13 cellular contexts compared by ENCODE assay signal in the genomic region with DNA sequence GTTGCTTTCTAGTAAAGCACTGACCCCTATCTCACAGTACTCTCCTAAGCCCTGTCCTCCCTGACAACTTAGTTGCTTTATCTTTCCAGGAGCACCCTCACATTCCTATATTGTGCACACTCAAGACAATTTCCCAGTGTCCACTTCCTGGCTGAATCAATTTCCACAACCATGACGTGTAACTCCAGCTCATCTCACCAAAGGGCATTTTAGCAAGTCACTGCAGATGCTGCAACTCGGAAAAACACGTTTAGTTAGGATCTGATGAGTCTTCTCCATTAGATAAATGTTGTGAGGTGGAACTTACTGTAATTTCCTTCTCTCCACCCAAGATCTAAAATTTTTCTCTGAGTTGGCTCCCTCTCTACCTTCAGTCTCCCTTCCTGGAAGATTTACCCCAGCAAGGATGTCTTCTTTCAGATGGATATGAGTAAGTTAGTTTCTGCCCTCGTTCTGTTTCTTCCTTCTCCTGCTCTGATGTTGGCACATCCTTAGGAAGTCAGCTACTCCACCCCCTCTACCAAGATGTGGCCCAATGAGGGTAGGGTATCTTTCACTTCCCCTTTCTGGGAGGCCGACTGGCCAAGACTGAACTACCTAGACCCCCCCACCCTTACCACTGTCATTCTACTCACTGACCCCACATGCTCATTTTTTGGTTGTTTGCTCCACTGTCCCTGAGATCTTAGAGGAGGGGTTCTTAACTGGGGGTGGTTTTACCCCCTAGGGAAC. TPM values are rescaled to one million over a fixed set of nuclear protein-coding genes. Genes with fewer than 3 reads are reported as not detected.
DNase-seq lines count a peak whose midpoint lies in the region; ATAC-seq, FAIRE-seq and TF ChIP-seq lines count a peak whose summit lies in the region.
"Had no signal": no experiment of that assay in that cellular context is flagged by ENCODE, and none has a peak within 500 bp of the region (broad histone marks: within the 10 kb centered on the region; RNA-seq: fewer than 3 reads in every experiment).

No MANE protein-coding gene starts in this region.

- peak overlapping the region; percentile 32 for H3K27ac Mint-ChIP-seq in activated CD8-positive, alpha-beta T cell treated with anti-CD3 and anti-CD28 coated beads for 36 hours
- H3K27ac Mint-ChIP-seq in activated CD8-positive, alpha-beta T cell treated with anti-CD3 and anti-CD28 coated beads, Interleukin-2, amount 10 ng/mL, durations not matched to agents 7 days and 5 days = no peak overlapping the region
- H3K27ac Mint-ChIP-seq in stimulated activated memory B cell treated with anti-CD40 and anti-IgM and Interleukin-4, amounts not matched to agents 10 μg/mL and 1 μg/mL and 100 μg/mL, for 72 hours = peak overlapping the region; percentile 31

- H3K27me3 ChIP-seq in bronchial epithelial cell (ENCODE audit: control insufficient read depth, insufficient read depth, low read length) (no peaks in the 10 kb centered on the region), osteoblast (ENCODE audit: insufficient read depth, low read length) (no peaks in the 10 kb centered on the region)
- H3K27me3 ChIP-seq: stomach had no signal

- H3K36me3 ChIP-seq in bronchial epithelial cell (ENCODE audit: control insufficient read depth, insufficient read depth, low read length) = no peaks in the 10 kb centered on the region
- H3K36me3 ChIP-seq in osteoblast (ENCODE audit: insufficient read depth, low read length) = no peaks in the 10 kb centered on the region
- H3K36me3 ChIP-seq: stomach had no signal

- ATAC-seq in activated CD8-positive, alpha-beta T cell treated with anti-CD3 and anti-CD28 coated beads for 36 hours = no peak
- ATAC-seq in activated CD8-positive, alpha-beta T cell treated with anti-CD3 and anti-CD28 coated beads, Interleukin-2, amount 10 ng/mL, durations not matched to agents 7 days and 5 days = no peak
- ATAC-seq in stimulated activated memory B cell treated with anti-CD40 and anti-IgM and Interleukin-4, amounts not matched to agents 10 μg/mL and 1 μg/mL and 100 μg/mL, for 72 hours = peak; percentile 66
- no peak for ATAC-seq in HG03175 (IDR thresholded peaks at IDR 0.05; ENCODE audit: unreplicated experiment)

- H3K27ac ChIP-seq in osteoblast (ENCODE audit: low read depth, low read length) = no peak overlapping the region
- H3K27ac ChIP-seq: SK-N-MC, stomach had no signal

- POLR2A ChIA-PET in activated CD8-positive, alpha-beta T cell treated with anti-CD3 and anti-CD28 coated beads for 36 hours (lab: Charles Lee) = no interaction called here
- POLR2A ChIA-PET in activated CD8-positive, alpha-beta T cell treated with anti-CD3 and anti-CD28 coated beads, Interleukin-2, amount 10 ng/mL, durations not matched to agents 7 days and 5 days (lab: Charles Lee) = no interaction called here

- H2AFZ ChIP-seq in osteoblast (ENCODE audit: low read length) = no peak overlapping the region

- H3K4me1 ChIP-seq in osteoblast (ENCODE audit: insufficient read depth, low read length) = no peaks in the 10 kb centered on the region
- H3K4me1 ChIP-seq: stomach had no signal

- CTCF ChIA-PET in activated CD8-positive, alpha-beta T cell treated with anti-CD3 and anti-CD28 coated beads for 36 hours (lab: Charles Lee) = no interaction called here
- CTCF ChIA-PET in activated CD8-positive, alpha-beta T cell treated with anti-CD3 and anti-CD28 coated beads, Interleukin-2, amount 10 ng/mL, durations not matched to agents 7 days and 5 days (lab: Charles Lee) = no interaction called here

- H4K20me1 ChIP-seq in osteoblast (ENCODE audit: insufficient read depth, low read length) = no peaks in the 10 kb centered on the region

- no peaks in the 10 kb centered on the region for H3K36me3 Mint-ChIP-seq in activated CD8-positive, alpha-beta T cell treated with anti-CD3 and anti-CD28 coated beads for 36 hours (ENCODE audit: low read depth)
- peaks cover 7% of the 10 kb centered on the region for H3K36me3 Mint-ChIP-seq in activated CD8-positive, alpha-beta T cell treated with anti-CD3 and anti-CD28 coated beads, Interleukin-2, amount 10 ng/mL, durations not matched to agents 7 days and 5 days (ENCODE audit: low read depth)
- H3K36me3 Mint-ChIP-seq in stimulated activated memory B cell treated with anti-CD40 and anti-IgM and Interleukin-4, amounts not matched to agents 10 μg/mL and 1 μg/mL and 100 μg/mL, for 72 hours = no peaks in the 10 kb centered on the region

- H3K4me2 ChIP-seq in osteoblast (ENCODE audit: insufficient read depth, low read length) = no peak overlapping the region

- H3K27me3 Mint-ChIP-seq in activated CD8-positive, alpha-beta T cell treated with anti-CD3 and anti-CD28 coated beads for 36 hours = no peaks in the 10 kb centered on the region
- H3K27me3 Mint-ChIP-seq in activated CD8-positive, alpha-beta T cell treated with anti-CD3 and anti-CD28 coated beads, Interleukin-2, amount 10 ng/mL, durations not matched to agents 7 days and 5 days (ENCODE audit: low read depth) = no peaks in the 10 kb centered on the region
- no peaks in the 10 kb centered on the region for H3K27me3 Mint-ChIP-seq in stimulated activated memory B cell treated with anti-CD40 and anti-IgM and Interleukin-4, amounts not matched to agents 10 μg/mL and 1 μg/mL and 100 μg/mL, for 72 hours

- intact Hi-C loops in activated CD8-positive, alpha-beta T cell treated with anti-CD3 and anti-CD28 coated beads for 36 hours (cut with micrococcal nuclease) = no loop called here

- H3K9me3 Mint-ChIP-seq in activated CD8-positive, alpha-beta T cell treated with anti-CD3 and anti-CD28 coated beads for 36 hours = no peaks in the 10 kb centered on the region
- H3K9me3 Mint-ChIP-seq in activated CD8-positive, alpha-beta T cell treated with anti-CD3 and anti-CD28 coated beads, Interleukin-2, amount 10 ng/mL, durations not matched to agents 7 days and 5 days (ENCODE audit: insufficient read depth) = no peaks in the 10 kb centered on the region
- H3K9me3 Mint-ChIP-seq in stimulated activated memory B cell treated with anti-CD40 and anti-IgM and Interleukin-4, amounts not matched to agents 10 μg/mL and 1 μg/mL and 100 μg/mL, for 72 hours = no peaks in the 10 kb centered on the region

- no peaks in the 10 kb centered on the region for H3K9me3 ChIP-seq in osteoblast (ENCODE audit: low read depth, low read length)

- H3K79me2 ChIP-seq in osteoblast (ENCODE audit: insufficient read depth, low read length) = no peaks in the 10 kb centered on the region

- no peak for TF ChIP-seq CTCF in activated CD8-positive, alpha-beta T cell treated with anti-CD3 and anti-CD28 coated beads for 36 hours (IDR thresholded peaks at IDR 0.05)
- no peak for TF ChIP-seq CTCF in bronchial epithelial cell (IDR thresholded peaks at IDR 0.05; ENCODE audit: insufficient read depth, low read length, severe bottlenecking)
- no peak for TF ChIP-seq CTCF in osteoblast (IDR thresholded peaks at IDR 0.05; ENCODE audit: extremely low read depth, low read depth, low read length)

- H3K4me3 ChIP-seq in bronchial epithelial cell (ENCODE audit: low read depth, low read length) (no peak overlapping the region), osteoblast (ENCODE audit: insufficient read depth, low read length) (no peak overlapping the region)
- H3K4me3 ChIP-seq: SK-N-MC, stomach had no signal

- DNase-seq in activated CD8-positive, alpha-beta T cell treated with anti-CD3 and anti-CD28 coated beads for 36 hours = no peak
- DNase-seq in activated CD8-positive, alpha-beta T cell treated with anti-CD3 and anti-CD28 coated beads, Interleukin-2, amount 10 ng/mL, durations not matched to agents 7 days and 5 days = no peak
- DNase-seq in NOMO-1 treated with dmso at 0.1 percent for 144 hours (lab: John Stamatoyannopoulos, UW; ENCODE audit: unreplicated experiment) = peak; percentile 80
- peak; percentile 84 for DNase-seq in bronchial epithelial cell (ENCODE audit: low read depth)
- no peak for DNase-seq in putamen (ENCODE audit: low spot score)
- no peak for DNase-seq in osteoblast (ENCODE audit: insufficient read length, low spot score, missing footprints)
- DNase-seq: 8988T, NCI-H2081, stomach had no signal

- peak; percentile 70 for FAIRE-seq in bronchial epithelial cell (lab: Jason Lieb, UNC)

- peaks cover 7% of the 10 kb centered on the region for H3K4me1 Mint-ChIP-seq in activated CD8-positive, alpha-beta T cell treated with anti-CD3 and anti-CD28 coated beads for 36 hours (ENCODE audit: low read depth)
- H3K4me1 Mint-ChIP-seq in activated CD8-positive, alpha-beta T cell treated with anti-CD3 and anti-CD28 coated beads, Interleukin-2, amount 10 ng/mL, durations not matched to agents 7 days and 5 days (ENCODE audit: low read depth) = no peaks in the 10 kb centered on the region
- H3K4me1 Mint-ChIP-seq in stimulated activated memory B cell treated with anti-CD40 and anti-IgM and Interleukin-4, amounts not matched to agents 10 μg/mL and 1 μg/mL and 100 μg/mL, for 72 hours = peaks cover 20% of the 10 kb centered on the region
- H3K4me1 Mint-ChIP-seq: neural crest cell had no signal

- H3K4me3 Mint-ChIP-seq in activated CD8-positive, alpha-beta T cell treated with anti-CD3 and anti-CD28 coated beads for 36 hours = no peak overlapping the region
- H3K4me3 Mint-ChIP-seq in activated CD8-positive, alpha-beta T cell treated with anti-CD3 and anti-CD28 coated beads, Interleukin-2, amount 10 ng/mL, durations not matched to agents 7 days and 5 days = no peak overlapping the region
- no peak overlapping the region for H3K4me3 Mint-ChIP-seq in stimulated activated memory B cell treated with anti-CD40 and anti-IgM and Interleukin-4, amounts not matched to agents 10 μg/mL and 1 μg/mL and 100 μg/mL, for 72 hours
- H3K4me3 Mint-ChIP-seq: neural crest cell had no signal

RNA-seq across cellular contexts. Expression of a gene that starts 28.7 kb away (rescaled TPM):
- total RNA-seq in activated CD8-positive, alpha-beta T cell treated with anti-CD3 and anti-CD28 coated beads for 36 hours = under 1 TPM in 1 of 2 experiments, not detected in 1; 0.18 TPM
- under 1 TPM in 1 of 2 experiments, not detected in 1; 0.05 TPM for total RNA-seq in activated CD8-positive, alpha-beta T cell treated with anti-CD3 and anti-CD28 coated beads, Interleukin-2, amount 10 ng/mL, durations not matched to agents 7 days and 5 days
- total RNA-seq in bronchial epithelial cell = 25.0 and 37.5 TPM in 2 replicates
- total RNA-seq in osteoblast = 81.4 and 108 TPM in 2 replicates

Comparison
In these comparisons a context has a peak if more than half of its experiments do, and no peak if none do; other contexts are left out.
1. DNase-seq: peak in NOMO-1 treated with dmso at 0.1 percent for 144 hours (single experiment) and bronchial epithelial cell (single experiment); none in activated CD8-positive, alpha-beta T cell treated with anti-CD3 and anti-CD28 coated beads for 36 hours (single experiment), activated CD8-positive, alpha-beta T cell treated with anti-CD3 and anti-CD28 coated beads, Interleukin-2, amount 10 ng/mL, durations not matched to agents 7 days and 5 days (single experiment), putamen (single experiment) and osteoblast (single experiment).
2. RNA of a gene that starts 28.7 kb away (total RNA-seq): 81.4 to 108 TPM in osteoblast and 25.0 to 37.5 TPM in bronchial epithelial cell; 0.18 TPM in activated CD8-positive, alpha-beta T cell treated with anti-CD3 and anti-CD28 coated beads for 36 hours and 0.05 TPM in activated CD8-positive, alpha-beta T cell treated with anti-CD3 and anti-CD28 coated beads, Interleukin-2, amount 10 ng/mL, durations not matched to agents 7 days and 5 days; every median in the first group is over 10 times any median in the second.